Comparison of ENCODE assay signal across 25 cellular contexts in genomic region chr19:28184997-28185396, GRCh38.
DNase-seq lines count a peak whose midpoint lies in the region; ATAC-seq and TF ChIP-seq lines count a peak whose summit lies in the region.
"Had no signal": no experiment of that assay in that cellular context is flagged by ENCODE, and none has a peak within 500 bp of the region (broad histone marks: within the 10 kb centered on the region; RNA-seq: fewer than 3 reads in every experiment).

No MANE protein-coding gene starts in this region.

- peak; percentile 22 for DNase-seq in Caki2 (ENCODE audit: low read depth)
- peak; percentile 5 for DNase-seq in RKO (ENCODE audit: low spot score)
- DNase-seq in epithelial cell of proximal tubule (ENCODE audit: low read depth): peak; percentile 7
- no peak for DNase-seq in cerebellar nuclear complex (lab: John Stamatoyannopoulos, UW)
- DNase-seq in NOMO-1 treated with DMSO at 0.1 percent for 48 hours (lab: John Stamatoyannopoulos, UW; ENCODE audit: unreplicated experiment): no peak
- DNase-seq in naive thymus-derived CD8-positive, alpha-beta T cell: no peak
- DNase-seq: activated CD4-positive, alpha-beta T cell treated with anti-CD3 and anti-CD28 coated beads, Interleukin-2, amount 10 ng/mL, durations not matched to agents 7 days and 5 days; activated naive CD4-positive, alpha-beta T cell treated with anti-CD3 and anti-CD28 coated beads for 36 hours; activated T-cell treated with anti-CD3 and anti-CD28 coated beads, Interleukin-2, amount 50 U/mL, for 72 hours; amniotic stem cell; central memory CD4-positive, alpha-beta T cell; heart right ventricle; midbrain; natural killer cell; NCI-H524 treated with DMSO at 0.1 percent for 48 hours; spleen; stimulated activated CD4-positive, alpha-beta T cell treated with anti-CD3 and anti-CD28 coated beads, Interleukin-2, amount 100 ng/mL, for 48 hours had no signal

- in situ Hi-C loops in Caki2 (cut with HindIII; ENCODE audit: low pct_unique_long_range_greater_than_20kb, low sequenced_read_pairs): no loop called here

- POLR2A ChIA-PET in naive thymus-derived CD8-positive, alpha-beta T cell (lab: Charles Lee): no interaction called here

- H3K27ac ChIP-seq in mesodermal cell (ENCODE audit: low read depth, low read length, severe bottlenecking): peak overlapping the region; percentile 41
- H3K27ac ChIP-seq: heart right ventricle, spleen had no signal

- H3K27me3 Mint-ChIP-seq in naive thymus-derived CD8-positive, alpha-beta T cell: no peaks in the 10 kb centered on the region
- H3K27me3 Mint-ChIP-seq: activated CD4-positive, alpha-beta T cell treated with anti-CD3 and anti-CD28 coated beads, Interleukin-2, amount 10 ng/mL, durations not matched to agents 7 days and 5 days had no signal

- peaks cover 8% of the 10 kb centered on the region for H3K4me1 ChIP-seq in mesodermal cell (ENCODE audit: control insufficient read depth, insufficient read depth, low read length, poor library complexity, severe bottlenecking)
- H3K4me1 ChIP-seq: heart right ventricle, spleen, uterus had no signal

- TF ChIP-seq CTCF in epithelial cell of proximal tubule (conservative IDR thresholded peaks at IDR 0.05; ENCODE audit: low read depth, low read length): no peak

- H3K36me3 Mint-ChIP-seq in naive thymus-derived CD8-positive, alpha-beta T cell: peaks cover 0 to 5% (median 0%) of the 10 kb centered on the region in 3 donors
- H3K36me3 Mint-ChIP-seq: CD14-positive monocyte; natural killer cell; stimulated activated effector memory CD8-positive, alpha-beta T cell treated with anti-CD3 and anti-CD28 coated beads, Interleukin-12 subunit alpha, Interleukin-12 subunit beta, amount 100 ng/mL, for 72 hours had no signal

- no peak overlapping the region for H3K27ac Mint-ChIP-seq in naive thymus-derived CD8-positive, alpha-beta T cell
- H3K27ac Mint-ChIP-seq: activated CD4-positive, alpha-beta T cell treated with anti-CD3 and anti-CD28 coated beads, Interleukin-2, amount 10 ng/mL, durations not matched to agents 7 days and 5 days; activated naive CD4-positive, alpha-beta T cell treated with anti-CD3 and anti-CD28 coated beads for 36 hours; activated T-cell treated with anti-CD3 and anti-CD28 coated beads, Interleukin-2, amount 50 U/mL, for 72 hours; CD14-positive monocyte; natural killer cell; stimulated activated effector memory CD8-positive, alpha-beta T cell treated with anti-CD3 and anti-CD28 coated beads, Interleukin-12 subunit alpha, Interleukin-12 subunit beta, amount 100 ng/mL, for 72 hours had no signal

- peaks cover 5% of the 10 kb centered on the region for H3K9me3 ChIP-seq in mesodermal cell (ENCODE audit: control insufficient read depth, low read length)
- H3K9me3 ChIP-seq: heart right ventricle, uterus had no signal

- no peaks in the 10 kb centered on the region for H3K4me1 Mint-ChIP-seq in naive thymus-derived CD8-positive, alpha-beta T cell
- H3K4me1 Mint-ChIP-seq: activated CD4-positive, alpha-beta T cell treated with anti-CD3 and anti-CD28 coated beads, Interleukin-2, amount 10 ng/mL, durations not matched to agents 7 days and 5 days; CD14-positive monocyte; natural killer cell; stimulated activated effector memory CD8-positive, alpha-beta T cell treated with anti-CD3 and anti-CD28 coated beads, Interleukin-12 subunit alpha, Interleukin-12 subunit beta, amount 100 ng/mL, for 72 hours had no signal

- no peaks in the 10 kb centered on the region for H3K36me3 ChIP-seq in mesodermal cell (ENCODE audit: control insufficient read depth, insufficient read depth, low read length)
- H3K36me3 ChIP-seq: heart right ventricle, spleen, uterus had no signal

- ATAC-seq in GM19452 (IDR thresholded peaks at IDR 0.05; ENCODE audit: unreplicated experiment): no peak
- ATAC-seq in naive thymus-derived CD8-positive, alpha-beta T cell: no peak
- ATAC-seq: activated T-cell treated with anti-CD3 and anti-CD28 coated beads, Interleukin-2, amount 50 U/mL, for 72 hours; heart right ventricle; left lobe of liver; natural killer cell; Right ventricle myocardium inferior; stimulated activated effector memory CD8-positive, alpha-beta T cell treated with anti-CD3 and anti-CD28 coated beads, Interleukin-12 subunit alpha, Interleukin-12 subunit beta, amount 100 ng/mL, for 72 hours had no signal

- H3K4me3 Mint-ChIP-seq in naive thymus-derived CD8-positive, alpha-beta T cell: no peak overlapping the region
- H3K4me3 Mint-ChIP-seq: activated CD4-positive, alpha-beta T cell treated with anti-CD3 and anti-CD28 coated beads, Interleukin-2, amount 10 ng/mL, durations not matched to agents 7 days and 5 days; activated naive CD4-positive, alpha-beta T cell treated with anti-CD3 and anti-CD28 coated beads for 36 hours; activated T-cell treated with anti-CD3 and anti-CD28 coated beads, Interleukin-2, amount 50 U/mL, for 72 hours; CD14-positive monocyte; natural killer cell; stimulated activated effector memory CD8-positive, alpha-beta T cell treated with anti-CD3 and anti-CD28 coated beads, Interleukin-12 subunit alpha, Interleukin-12 subunit beta, amount 100 ng/mL, for 72 hours had no signal

- H3K9me3 Mint-ChIP-seq in naive thymus-derived CD8-positive, alpha-beta T cell: peaks cover 0 to 36% (median 9%) of the 10 kb centered on the region in 9 donors
- H3K9me3 Mint-ChIP-seq: activated CD4-positive, alpha-beta T cell treated with anti-CD3 and anti-CD28 coated beads, Interleukin-2, amount 10 ng/mL, durations not matched to agents 7 days and 5 days had no signal

- no peak overlapping the region for H3K4me3 ChIP-seq in epithelial cell of proximal tubule (ENCODE audit: low read depth, low read length)
- H3K4me3 ChIP-seq in mesodermal cell (ENCODE audit: extremely low read depth, insufficient read depth, low read length, poor library complexity, severe bottlenecking): no peak overlapping the region
- H3K4me3 ChIP-seq: dorsolateral prefrontal cortex, heart right ventricle, spleen, uterus had no signal

Comparison
In these comparisons a context has a peak if more than half of its experiments do, and no peak if none do; other contexts are left out.
1. DNase-seq: peak in Caki2 (single experiment), RKO (single experiment) and epithelial cell of proximal tubule (single experiment); none in cerebellar nuclear complex (0 of 2), NOMO-1 treated with DMSO at 0.1 percent for 48 hours (single experiment) and naive thymus-derived CD8-positive, alpha-beta T cell (0 of 10).